In the genomic region with DNA sequence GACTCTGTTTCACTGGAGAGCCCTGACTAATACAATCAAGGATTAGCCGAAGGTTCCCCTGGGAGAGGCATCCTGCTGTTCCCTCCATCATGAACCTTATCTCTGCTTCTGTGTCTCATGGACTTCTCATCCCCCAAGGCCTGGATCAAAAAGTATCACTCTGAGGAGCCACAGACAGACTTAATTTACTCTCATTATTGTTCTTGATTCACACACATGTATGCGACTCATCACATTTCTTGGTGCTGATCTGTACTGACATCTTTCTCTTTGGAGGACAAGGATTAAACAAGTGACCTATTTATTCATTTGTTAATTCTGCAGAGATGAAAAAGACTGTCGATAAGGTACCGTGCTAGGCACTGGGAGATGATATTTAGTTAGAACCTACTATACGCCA, we compare ENCODE assay signal across 17 cellular contexts.
DNase-seq lines count a peak whose midpoint lies in the region; ATAC-seq, FAIRE-seq and TF ChIP-seq lines count a peak whose summit lies in the region.
"Had no signal": no experiment of that assay in that cellular context is flagged by ENCODE, and none has a peak within 500 bp of the region (broad histone marks: within the 10 kb centered on the region; RNA-seq: fewer than 3 reads in every experiment).

No MANE protein-coding gene starts in this region.

- peaks cover 10% of the 10 kb centered on the region for H3K36me3 Mint-ChIP-seq in astrocyte (ENCODE audit: low read depth, unreplicated experiment)

- H3K9ac ChIP-seq in astrocyte (ENCODE audit: low read length): no peak overlapping the region

- no peak for TF ChIP-seq CTCF in BE2C (IDR thresholded peaks at IDR 0.05; ENCODE audit: low read depth, low read length)
- no peak for TF ChIP-seq CTCF in astrocyte (IDR thresholded peaks at IDR 0.05; ENCODE audit: insufficient read depth, low read depth, low read length)
- no peak for TF ChIP-seq CTCF in gastroesophageal sphincter (IDR thresholded peaks at IDR 0.05)

- H3K4me3 Mint-ChIP-seq in astrocyte (ENCODE audit: unreplicated experiment): no peak overlapping the region
- H3K4me3 Mint-ChIP-seq: CD4-positive, alpha-beta T cell had no signal

- H3K27me3 Mint-ChIP-seq in astrocyte (ENCODE audit: low read depth, unreplicated experiment): no peaks in the 10 kb centered on the region
- H3K27me3 Mint-ChIP-seq: CD4-positive, alpha-beta T cell had no signal

- TF ChIP-seq POLR2A in gastroesophageal sphincter (IDR thresholded peaks at IDR 0.05): no peak

- WGBS in gastroesophageal sphincter (ENCODE audit: low coverage in 1 of 2), 2 donors: 93 to 96% methylated on average over 5 of the region's 5 CpGs

- H3K9me3 Mint-ChIP-seq in astrocyte (ENCODE audit: unreplicated experiment): no peaks in the 10 kb centered on the region
- H3K9me3 Mint-ChIP-seq: CD4-positive, alpha-beta T cell had no signal

- no peak overlapping the region for H3K27ac ChIP-seq in astrocyte (ENCODE audit: low read depth, low read length)
- H3K27ac ChIP-seq in gastroesophageal sphincter: peak overlapping the region in 3 of 4 donors; percentile 11 to 88 (median 86)

- DNase-seq in BE2C (peak; percentile 50), HS-5 (ENCODE audit: low read depth) (peak; percentile 2), astrocyte (ENCODE audit: low read depth) (peak; percentile 21), cardiac septum (ENCODE audit: low spot score) (no peak), NCI-H1436 (lab: John Stamatoyannopoulos, UW) (no peak), T1000 (lab: John Stamatoyannopoulos, UW) (no peak)
- DNase-seq: CD4-positive, alpha-beta T cell; DND-41; Karpas-422; NCI-H1436 treated with DMSO at 0.1 percent for 48 hours; NCI-H2081; NCI-H524 treated with DMSO at 0.1 percent for 48 hours; OCI-M1 had no signal

- FAIRE-seq in astrocyte (lab: Jason Lieb, UNC): no peak
- FAIRE-seq: H1, HepG2 had no signal

- H3K4me2 ChIP-seq in astrocyte (ENCODE audit: low read length): no peak overlapping the region

- no peaks in the 10 kb centered on the region for H3K4me1 Mint-ChIP-seq in astrocyte (ENCODE audit: low read depth, unreplicated experiment)

- ATAC-seq in gastroesophageal sphincter (no peak), GM21717 (IDR thresholded peaks at IDR 0.05; ENCODE audit: unreplicated experiment) (no peak)
- ATAC-seq: HepG2 had no signal

- no peaks in the 10 kb centered on the region for H3K27me3 ChIP-seq in BE2C
- H3K27me3 ChIP-seq in astrocyte (ENCODE audit: insufficient read depth, low read length): no peaks in the 10 kb centered on the region
- H3K27me3 ChIP-seq in gastroesophageal sphincter: no peaks in the 10 kb centered on the region

- no peak overlapping the region for H2AFZ ChIP-seq in astrocyte (ENCODE audit: low read depth, low read length)

- H3K27ac Mint-ChIP-seq in astrocyte (ENCODE audit: unreplicated experiment): no peak overlapping the region
- H3K27ac Mint-ChIP-seq: CD4-positive, alpha-beta T cell had no signal

- H3K9me3 ChIP-seq in BE2C (no peaks in the 10 kb centered on the region), astrocyte (ENCODE audit: insufficient read depth, low read depth, low read length) (no peaks in the 10 kb centered on the region), gastroesophageal sphincter (no peaks in the 10 kb centered on the region)

- H3K4me3 ChIP-seq in BE2C (ENCODE audit: low read depth, low read length) (no peak overlapping the region), astrocyte (ENCODE audit: insufficient read depth, low read depth, low read length) (no peak overlapping the region), gastroesophageal sphincter (no peak overlapping the region)

- no peaks in the 10 kb centered on the region for H4K20me1 ChIP-seq in astrocyte (ENCODE audit: insufficient read depth, low read length)

- no peaks in the 10 kb centered on the region for H3K79me2 ChIP-seq in astrocyte (ENCODE audit: insufficient read depth, low read length)

- intact Hi-C loops in cardiac septum (cut with DNase I): no loop called here

- no peak for TF ChIP-seq EP300 in gastroesophageal sphincter (IDR thresholded peaks at IDR 0.05)

- H3K36me3 ChIP-seq in BE2C: no peaks in the 10 kb centered on the region
- no peaks in the 10 kb centered on the region for H3K36me3 ChIP-seq in astrocyte (ENCODE audit: insufficient read depth, low read length)
- peaks cover 0 to 30% of the 10 kb centered on the region in 2 donors for H3K36me3 ChIP-seq in gastroesophageal sphincter

- H3K4me1 ChIP-seq in BE2C: peaks cover 38% of the 10 kb centered on the region
- no peaks in the 10 kb centered on the region for H3K4me1 ChIP-seq in astrocyte (ENCODE audit: insufficient read depth, low read length)
- peaks cover 4 to 33% (median 9%) of the 10 kb centered on the region in 3 donors for H3K4me1 ChIP-seq in gastroesophageal sphincter

Comparison
In these comparisons a context has a peak if more than half of its experiments do, and no peak if none do; other contexts are left out.
1. DNase-seq: peak in BE2C (single experiment), HS-5 (single experiment) and astrocyte (single experiment); none in cardiac septum (single experiment), NCI-H1436 (single experiment) and T1000 (single experiment).